Comparison of ENCODE assay signal across 19 cellular contexts in genomic region chr7:54729096-54729495, GRCh38.
"Had no signal": no experiment of that assay in that cellular context is flagged by ENCODE, and none has a peak within 500 bp of the region (broad histone marks: within the 10 kb centered on the region; RNA-seq: fewer than 3 reads in every experiment).

No MANE protein-coding gene starts in this region.

- ATAC-seq: gastroesophageal sphincter; heart right ventricle; left cardiac atrium; left lung; naive thymus-derived CD4-positive, alpha-beta T cell; sciatic nerve; stimulated activated effector memory CD8-positive, alpha-beta T cell treated with anti-CD3 and anti-CD28 coated beads, Interleukin-12 subunit alpha, Interleukin-12 subunit beta, amount 100 ng/mL, for 72 hours had no signal

- DNase-seq: dermis blood vessel endothelial cell; effector memory CD4-positive, alpha-beta T cell; foreskin fibroblast; glutamatergic neuron; heart right ventricle; hippocampal formation; left cardiac atrium; left lung; midbrain; naive thymus-derived CD4-positive, alpha-beta T cell; stimulated activated CD4-positive, alpha-beta T cell treated with anti-CD3 and anti-CD28 coated beads, Interleukin-2, amount 100 ng/mL, for 24 hours; stimulated activated CD4-positive, alpha-beta T cell treated with anti-CD3 and anti-CD28 coated beads, Interleukin-4, amount 100 ng/mL, for 24 hours; stimulated activated naive CD4-positive, alpha-beta T cell treated with Interleukin-2 at 50 U/mL for 16 hours; stomach; testis; tibial artery had no signal
